9 cellular contexts compared by ENCODE assay signal in genomic region chr4:163587867-163588266, GRCh38.
DNase-seq lines count a peak whose midpoint lies in the region; ATAC-seq, FAIRE-seq and TF ChIP-seq lines count a peak whose summit lies in the region.
"Had no signal": no experiment of that assay in that cellular context is flagged by ENCODE, and none has a peak within 500 bp of the region (broad histone marks: within the 10 kb centered on the region; RNA-seq: fewer than 3 reads in every experiment).

No MANE protein-coding gene starts in this region.

- no peaks in the 10 kb centered on the region for H3K4me1 ChIP-seq in BE2C

- peak; percentile 46 for ATAC-seq in GM19023 (IDR thresholded peaks at IDR 0.05; ENCODE audit: unreplicated experiment)
- ATAC-seq in HG03066 (IDR thresholded peaks at IDR 0.05; ENCODE audit: low read depth, unreplicated experiment) = peak; percentile 41

- FAIRE-seq in RCC 7860 (lab: Jason Lieb, UNC) = no peak

- no peak overlapping the region for H3K27ac Mint-ChIP-seq in activated CD4-positive, alpha-beta memory T cell treated with anti-CD3 and anti-CD28 coated beads, Interleukin-2, amount 10 ng/mL, durations not matched to agents 7 days and 5 days
- H3K27ac Mint-ChIP-seq in T-helper 2 cell treated with Interferon-gamma antibody and Interleukin-4, amounts not matched to agents 5 μg/mL and 100 μg/mL, for 36 hours = no peak overlapping the region
- H3K27ac Mint-ChIP-seq: brain had no signal

- DNase-seq in BE2C (peak; percentile 33), SW480 (ENCODE audit: low spot score) (peak; percentile 0), RCC 7860 (ENCODE audit: low spot score) (no peak)
- no peak for DNase-seq in stimulated activated CD4-positive, alpha-beta T cell treated with anti-CD3 and anti-CD28 coated beads, Interleukin-4, amount 100 ng/mL, for 1 hour
- DNase-seq in activated CD4-positive, alpha-beta memory T cell treated with anti-CD3 and anti-CD28 coated beads, Interleukin-2, amount 10 ng/mL, durations not matched to agents 7 days and 5 days = no peak
- DNase-seq in T-helper 2 cell treated with Interferon-gamma antibody and Interleukin-4, amounts not matched to agents 5 μg/mL and 100 μg/mL, for 36 hours (ENCODE audit: low spot score) = no peak

- no peak overlapping the region for H3K4me3 ChIP-seq in BE2C (ENCODE audit: low read depth, low read length)

- peaks cover 3% of the 10 kb centered on the region for H3K27me3 Mint-ChIP-seq in activated CD4-positive, alpha-beta memory T cell treated with anti-CD3 and anti-CD28 coated beads, Interleukin-2, amount 10 ng/mL, durations not matched to agents 7 days and 5 days
- H3K27me3 Mint-ChIP-seq in T-helper 2 cell treated with Interferon-gamma antibody and Interleukin-4, amounts not matched to agents 5 μg/mL and 100 μg/mL, for 36 hours (ENCODE audit: low read depth) = no peaks in the 10 kb centered on the region
- H3K27me3 Mint-ChIP-seq: brain had no signal

- CTCF ChIA-PET in activated CD4-positive, alpha-beta memory T cell treated with anti-CD3 and anti-CD28 coated beads, Interleukin-2, amount 10 ng/mL, durations not matched to agents 7 days and 5 days (lab: Charles Lee) = interaction anchor here (1.8 kb wide), 1 partner anchor 31 kb away, joined by 9 read pairs; no protein-coding TSS in a partner anchor

- H3K4me1 Mint-ChIP-seq in activated CD4-positive, alpha-beta memory T cell treated with anti-CD3 and anti-CD28 coated beads, Interleukin-2, amount 10 ng/mL, durations not matched to agents 7 days and 5 days = no peaks in the 10 kb centered on the region
- peaks cover 3% of the 10 kb centered on the region for H3K4me1 Mint-ChIP-seq in T-helper 2 cell treated with Interferon-gamma antibody and Interleukin-4, amounts not matched to agents 5 μg/mL and 100 μg/mL, for 36 hours (ENCODE audit: low read depth)

- H3K9me3 Mint-ChIP-seq in activated CD4-positive, alpha-beta memory T cell treated with anti-CD3 and anti-CD28 coated beads, Interleukin-2, amount 10 ng/mL, durations not matched to agents 7 days and 5 days = no peaks in the 10 kb centered on the region
- H3K9me3 Mint-ChIP-seq in T-helper 2 cell treated with Interferon-gamma antibody and Interleukin-4, amounts not matched to agents 5 μg/mL and 100 μg/mL, for 36 hours = no peaks in the 10 kb centered on the region
- H3K9me3 Mint-ChIP-seq: brain had no signal

- no peaks in the 10 kb centered on the region for H3K36me3 ChIP-seq in BE2C

- peak; percentile 48 for TF ChIP-seq CTCF in BE2C (IDR thresholded peaks at IDR 0.05; ENCODE audit: low read depth, low read length)

- no peak overlapping the region for H3K4me3 Mint-ChIP-seq in activated CD4-positive, alpha-beta memory T cell treated with anti-CD3 and anti-CD28 coated beads, Interleukin-2, amount 10 ng/mL, durations not matched to agents 7 days and 5 days
- H3K4me3 Mint-ChIP-seq in T-helper 2 cell treated with Interferon-gamma antibody and Interleukin-4, amounts not matched to agents 5 μg/mL and 100 μg/mL, for 36 hours = no peak overlapping the region
- H3K4me3 Mint-ChIP-seq: brain had no signal

- no peaks in the 10 kb centered on the region for H3K36me3 Mint-ChIP-seq in activated CD4-positive, alpha-beta memory T cell treated with anti-CD3 and anti-CD28 coated beads, Interleukin-2, amount 10 ng/mL, durations not matched to agents 7 days and 5 days (ENCODE audit: low read depth)
- H3K36me3 Mint-ChIP-seq in T-helper 2 cell treated with Interferon-gamma antibody and Interleukin-4, amounts not matched to agents 5 μg/mL and 100 μg/mL, for 36 hours (ENCODE audit: low read depth) = no peaks in the 10 kb centered on the region
- H3K36me3 Mint-ChIP-seq: brain had no signal

- no peaks in the 10 kb centered on the region for H3K27me3 ChIP-seq in BE2C

- POLR2A ChIA-PET in activated CD4-positive, alpha-beta memory T cell treated with anti-CD3 and anti-CD28 coated beads, Interleukin-2, amount 10 ng/mL, durations not matched to agents 7 days and 5 days (lab: Charles Lee) = no interaction called here

- no peaks in the 10 kb centered on the region for H3K9me3 ChIP-seq in BE2C

Comparison
In these comparisons a context has a peak if more than half of its experiments do, and no peak if none do; other contexts are left out.
1. DNase-seq: peak in BE2C (single experiment) and SW480 (single experiment); none in RCC 7860 (single experiment), stimulated activated CD4-positive, alpha-beta T cell treated with anti-CD3 and anti-CD28 coated beads, Interleukin-4, amount 100 ng/mL, for 1 hour (single experiment), activated CD4-positive, alpha-beta memory T cell treated with anti-CD3 and anti-CD28 coated beads, Interleukin-2, amount 10 ng/mL, durations not matched to agents 7 days and 5 days (single experiment) and T-helper 2 cell treated with Interferon-gamma antibody and Interleukin-4, amounts not matched to agents 5 μg/mL and 100 μg/mL, for 36 hours (single experiment).